Comparison of ENCODE assay signal across 1 cellular context in genomic region chr3:52873433-52874159, GRCh38.
TF ChIP-seq lines count a peak whose summit lies in the region.

No MANE protein-coding gene starts in this region.

TF ChIP-seq in HepG2, 621 proteins besides CTCF, POLR2A, EP300 and RAD21:
- TF ChIP-seq NFE2L2 (IDR thresholded peaks at IDR 0.05; ENCODE audit: low read length) (peak; percentile 41; the same call in 1 of the 2 replicates), TFAP4 (IDR thresholded peaks at IDR 0.05; ENCODE audit: borderline replicate concordance, low read depth) (no peak)
